17 cellular contexts compared by ENCODE assay signal in genomic region chr3:52140792-52141191, GRCh38. TPM values are rescaled to one million over a fixed set of nuclear protein-coding genes. Genes with fewer than 3 reads are reported as not detected.
DNase-seq lines count a peak whose midpoint lies in the region; ATAC-seq and TF ChIP-seq lines count a peak whose summit lies in the region.
"Had no signal": no experiment of that assay in that cellular context is flagged by ENCODE, and none has a peak within 500 bp of the region (broad histone marks: within the 10 kb centered on the region; RNA-seq: fewer than 3 reads in every experiment).

No MANE protein-coding gene starts in this region.

- H2BK15ac ChIP-seq in mesenchymal stem cell (ENCODE audit: low read depth, poor library complexity, severe bottlenecking) = no peak overlapping the region

- no peak overlapping the region for H3K4me3 Mint-ChIP-seq in CD14-positive monocyte
- H3K4me3 Mint-ChIP-seq: CD4-positive, alpha-beta memory T cell had no signal

- no peak for TF ChIP-seq POLR2A in spleen (IDR thresholded peaks at IDR 0.05)

- H2BK120ac ChIP-seq in mesenchymal stem cell (ENCODE audit: low read depth, low read length) = no peak overlapping the region

- H3K4me3 ChIP-seq in heart right ventricle = no peak overlapping the region
- no peak overlapping the region for H3K4me3 ChIP-seq in mesenchymal stem cell (ENCODE audit: insufficient read depth in 1 of 2, low read depth in 1 of 2, low read length in 2 of 2)
- no peak overlapping the region for H3K4me3 ChIP-seq in spleen
- H3K4me3 ChIP-seq: K562, SJCRH30 had no signal

- H4K91ac ChIP-seq in mesenchymal stem cell (ENCODE audit: low read length) = peak overlapping the region; percentile 57

- peak overlapping the region in 6 of 10 donors; percentile 50 to 71 (median 64) for H3K27ac ChIP-seq in heart right ventricle
- no peak overlapping the region for H3K27ac ChIP-seq in mesenchymal stem cell (ENCODE audit: low read length, poor library complexity, severe bottlenecking)
- no peak overlapping the region for H3K27ac ChIP-seq in spleen
- H3K27ac ChIP-seq: RWPE1, SJCRH30 had no signal

- no peak overlapping the region for H3K4ac ChIP-seq in mesenchymal stem cell (ENCODE audit: low read depth in 1 of 2, low read length in 2 of 2)

- H3K36me3 ChIP-seq in heart right ventricle (peaks cover 0 to 19% (median 0%) of the 10 kb centered on the region in 9 donors), mesenchymal stem cell (ENCODE audit: control insufficient read depth in 1 of 2, insufficient read depth in 2 of 2, low read depth in 1 of 2, low read length in 2 of 2) (peaks cover 7 to 34% of the 10 kb centered on the region in 2 experiments), spleen (peaks cover 0 to 60% (median 0%) of the 10 kb centered on the region in 6 donors)

- intact Hi-C loops in heart right ventricle (cut with DNase I) = loop anchor here in 6 of 10 donors (5.0 kb wide), 4 partner anchors 83 to 198 kb away; partner anchors contain the start of genes DUSP7 (in 2 of the 6), PARP3 (in 1 of the 6) and RRP9 (in 1 of the 6)
- intact Hi-C loops in left ventricle myocardium superior (cut with micrococcal nuclease) = no loop called here
- intact Hi-C loops in spleen (cut with DNase I; ENCODE audit: low total_unique reads) = loop anchor here (5.0 kb wide), 1 partner anchor 193 kb away; no protein-coding TSS in a partner anchor
- intact Hi-C loops in CD14-positive monocyte (cut with micrococcal nuclease) = loop anchor here (5.0 kb wide), 1 partner anchor 198 kb away; the partner anchor contains the start of genes PARP3 (in 2 of the 2) and RRP9 (in 2 of the 2)

- H2AFZ ChIP-seq in mesenchymal stem cell (ENCODE audit: low read depth, low read length) = no peak overlapping the region

- WGBS in heart right ventricle, 2 donors = 91 to 95% methylated on average over 5 of the region's 5 CpGs
- 97% methylated on average over 5 of the region's 5 CpGs for WGBS in mesenchymal stem cell
- 94 to 99% (median 97%) methylated on average over 5 of the region's 5 CpGs for WGBS in spleen, 5 donors

- peaks cover 29% of the 10 kb centered on the region for H3K79me1 ChIP-seq in mesenchymal stem cell (replicated peaks; ENCODE audit: low read length, poor library complexity, severe bottlenecking)

- peaks cover 45 to 79% of the 10 kb centered on the region in 2 donors for H3K36me3 Mint-ChIP-seq in CD14-positive monocyte
- H3K36me3 Mint-ChIP-seq: CD4-positive, alpha-beta memory T cell had no signal

- ATAC-seq in heart right ventricle (no peak), left ventricle myocardium superior (no peak)
- ATAC-seq: K562 had no signal

- H3K14ac ChIP-seq in mesenchymal stem cell (ENCODE audit: low read length in 2 of 2) = no peak overlapping the region

- TF ChIP-seq CTCF in heart right ventricle (IDR thresholded peaks at IDR 0.05) (no peak), spleen (IDR thresholded peaks at IDR 0.05 in 8 of 11, conservative IDR thresholded peaks at IDR 0.05 in 3 of 11) (no peak), CD14-positive monocyte (IDR thresholded peaks at IDR 0.05) (no peak)

- no peak overlapping the region for H2BK12ac ChIP-seq in mesenchymal stem cell (ENCODE audit: low read length in 2 of 2)

- H3K4me2 ChIP-seq in mesenchymal stem cell (ENCODE audit: low read length, poor library complexity, severe bottlenecking) = no peak overlapping the region

- no peaks in the 10 kb centered on the region for H3K9me3 Mint-ChIP-seq in CD14-positive monocyte
- H3K9me3 Mint-ChIP-seq: CD4-positive, alpha-beta memory T cell had no signal

- H2BK5ac ChIP-seq in mesenchymal stem cell (ENCODE audit: low read depth, low read length, poor library complexity, severe bottlenecking) = no peak overlapping the region

- peaks cover 6% of the 10 kb centered on the region for H3K4me1 Mint-ChIP-seq in CD14-positive monocyte

- no peak overlapping the region for H3K23ac ChIP-seq in mesenchymal stem cell (ENCODE audit: low read length in 2 of 2)

- no peak overlapping the region for H2AK5ac ChIP-seq in mesenchymal stem cell (ENCODE audit: low read length, severe bottlenecking)

- H3K9me3 ChIP-seq in heart right ventricle (no peaks in the 10 kb centered on the region), mesenchymal stem cell (ENCODE audit: control insufficient read depth, low read length) (no peaks in the 10 kb centered on the region), spleen (no peaks in the 10 kb centered on the region)
- H3K9me3 ChIP-seq: SJCRH30 had no signal

- no peak overlapping the region for H3K18ac ChIP-seq in mesenchymal stem cell (ENCODE audit: low read depth in 1 of 2, low read length in 2 of 2)

- no peak overlapping the region for H3K9ac ChIP-seq in mesenchymal stem cell (ENCODE audit: low read length)

- H4K8ac ChIP-seq in mesenchymal stem cell (ENCODE audit: low read length) = no peak overlapping the region

- peak overlapping the region in 3 of 7 donors; percentile 22 to 66 (median 54) for H3K27ac Mint-ChIP-seq in CD14-positive monocyte

- DNase-seq in heart right ventricle (no peak), left ventricle myocardium superior (no peak), LHCN-M2 (ENCODE audit: low read depth) (peak; percentile 18), mesenchymal stem cell (no peak), spleen (peak; percentile 27), NCI-H82 treated with DMSO at 0.1 percent for 48 hours (lab: John Stamatoyannopoulos, UW; ENCODE audit: unreplicated experiment) (no peak), CD14-positive monocyte (ENCODE audit: low spot score) (no peak)
- DNase-seq: Calu3; CD4-positive, alpha-beta memory T cell; NCI-H1417 treated with DMSO at 0.1 percent for 48 hours; NCI-H1930; NCI-H226; NCI-H524; NCI-H82; SJCRH30 had no signal

- no peaks in the 10 kb centered on the region for H3K27me3 ChIP-seq in heart right ventricle
- H3K27me3 ChIP-seq in mesenchymal stem cell (ENCODE audit: control insufficient read depth in 1 of 2, insufficient read depth in 1 of 2, low read length in 2 of 2) = no peaks in the 10 kb centered on the region
- H3K27me3 ChIP-seq in spleen (replicated peaks in 1 of 7) = no peaks in the 10 kb centered on the region
- H3K27me3 ChIP-seq: SJCRH30 had no signal

- no peaks in the 10 kb centered on the region for H3K27me3 Mint-ChIP-seq in CD14-positive monocyte (ENCODE audit: low read depth in 3 of 3)
- H3K27me3 Mint-ChIP-seq: CD4-positive, alpha-beta memory T cell had no signal

- H3K4me1 ChIP-seq in heart right ventricle (peaks cover 4 to 37% (median 20%) of the 10 kb centered on the region in 9 donors), mesenchymal stem cell (ENCODE audit: control insufficient read depth, insufficient read depth, low read depth, low read length) (peaks cover 3% of the 10 kb centered on the region), spleen (peaks cover 0 to 24% (median 8%) of the 10 kb centered on the region in 6 donors)
- H3K4me1 ChIP-seq: SJCRH30 had no signal

RNA-seq across cellular contexts. Expression of gene POC1A, which starts 13.4 kb away (rescaled TPM):
- 1 to 10 TPM in 5 of 10 donors, under 1 TPM in 5; 0.60 to 3.5 (median 1.1) TPM for total RNA-seq in heart right ventricle
- polyA plus RNA-seq in heart right ventricle = 1 to 10 TPM in 1 of 2 donors, under 1 TPM in 1; 0.44 to 1.9 TPM
- total RNA-seq in left ventricle myocardium superior = 1.5 TPM
- 18.9 and 19.1 TPM in 2 replicates for total RNA-seq in LHCN-M2 (2014; rRNA removed)
- 21.2 TPM for polyA plus RNA-seq in LHCN-M2 (2012)
- polyA plus RNA-seq in mesenchymal stem cell (2013, experiment 1 of 2) = 2.7 TPM
- 2.4 TPM for polyA plus RNA-seq in mesenchymal stem cell (2013, experiment 2 of 2)
- 1 to 10 TPM; 1.6 to 4.4 (median 2.5) TPM for total RNA-seq in spleen
- polyA plus RNA-seq in spleen = 1 to 10 TPM; 2.4 to 3.2 (median 3.2) TPM
- 1 to 10 TPM; 1.2 to 2.0 TPM for polyA plus RNA-seq in CD14-positive monocyte

RNA-seq across cellular contexts. Expression of gene ALAS1, which starts 57.2 kb away (rescaled TPM):
- 100 to 1,000 TPM; 117 to 233 (median 177) TPM for total RNA-seq in heart right ventricle
- 10 to 100 TPM; 55.2 to 98.4 TPM for polyA plus RNA-seq in heart right ventricle
- 166 TPM for total RNA-seq in left ventricle myocardium superior
- total RNA-seq in LHCN-M2 (2014; rRNA removed) = 44.2 and 57.9 TPM in 2 replicates
- 39.3 TPM for polyA plus RNA-seq in LHCN-M2 (2012)
- polyA plus RNA-seq in mesenchymal stem cell (2013, experiment 1 of 2) = 64.5 TPM
- 61.9 TPM for polyA plus RNA-seq in mesenchymal stem cell (2013, experiment 2 of 2)
- total RNA-seq in spleen = 10 to 100 TPM; 25.3 to 40.8 (median 33.8) TPM
- polyA plus RNA-seq in spleen = 10 to 100 TPM; 13.0 to 25.3 (median 15.4) TPM
- polyA plus RNA-seq in CD14-positive monocyte = 10 to 100 TPM; 20.9 to 38.7 TPM

Comparison
In these comparisons a context has a peak if more than half of its experiments do, and no peak if none do; other contexts are left out.
1. DNase-seq: peak in LHCN-M2 (single experiment) and spleen (single experiment); none in heart right ventricle (0 of 2), left ventricle myocardium superior (single experiment), mesenchymal stem cell (single experiment), NCI-H82 treated with DMSO at 0.1 percent for 48 hours (single experiment) and CD14-positive monocyte (single experiment).
2. H3K27ac ChIP-seq: peak in heart right ventricle (6 of 10); none in mesenchymal stem cell (single experiment) and spleen (0 of 8).